In the genomic region with DNA sequence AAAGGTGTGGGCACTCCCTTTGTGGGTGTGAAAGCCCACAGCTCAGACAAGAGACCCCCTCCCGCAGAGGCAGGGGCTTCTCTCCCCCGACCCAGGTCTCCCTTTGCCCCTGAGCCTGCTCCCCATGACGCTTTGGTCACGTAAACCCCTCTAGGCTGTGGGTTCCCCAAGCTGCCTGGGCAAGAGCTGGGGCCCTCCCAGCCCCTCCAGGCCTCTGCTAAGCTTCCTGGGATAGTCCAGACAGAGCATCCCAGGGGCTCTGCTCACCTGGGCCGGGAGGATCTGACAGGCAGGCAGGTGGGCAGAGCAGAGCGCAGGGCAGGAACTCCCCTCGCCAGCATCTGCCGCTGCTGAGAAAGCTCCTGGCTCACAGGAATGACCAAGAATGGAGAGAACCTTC, we compare ENCODE assay signal across 31 cellular contexts.
"Had no signal": no experiment of that assay in that cellular context is flagged by ENCODE, and none has a peak within 500 bp of the region (broad histone marks: within the 10 kb centered on the region; RNA-seq: fewer than 3 reads in every experiment).

No MANE protein-coding gene starts in this region.

- H3K36me3 Mint-ChIP-seq: activated CD4-positive, alpha-beta memory T cell treated with anti-CD3 and anti-CD28 coated beads for 36 hours; activated CD8-positive, alpha-beta memory T cell treated with anti-CD3 and anti-CD28 coated beads, Interleukin-2, amount 10 ng/mL, durations not matched to agents 7 days and 5 days; activated naive CD4-positive, alpha-beta T cell treated with anti-CD3 and anti-CD28 coated beads, Interleukin-2, amount 50 U/mL, for 24 hours; activated naive CD8-positive, alpha-beta T cell treated with anti-CD3 and anti-CD28 coated beads for 36 hours had no signal

- H3K4me3 ChIP-seq: adrenal gland, body of pancreas, gastrocnemius medialis, heart left ventricle had no signal

- H3K9me3 ChIP-seq: adrenal gland, body of pancreas, gastrocnemius medialis, heart left ventricle had no signal

- H3K27me3 ChIP-seq: adrenal gland, body of pancreas, heart left ventricle had no signal

- H3K9me3 Mint-ChIP-seq: activated CD4-positive, alpha-beta memory T cell treated with anti-CD3 and anti-CD28 coated beads for 36 hours; activated CD4-positive, alpha-beta T cell treated with anti-CD3 and anti-CD28 coated beads, Interleukin-2, amount 10 ng/mL, durations not matched to agents 24 days and 14 days; activated naive CD4-positive, alpha-beta T cell treated with anti-CD3 and anti-CD28 coated beads for 36 hours; activated naive CD4-positive, alpha-beta T cell treated with anti-CD3 and anti-CD28 coated beads, Interleukin-2, amount 50 U/mL, for 24 hours; activated naive CD8-positive, alpha-beta T cell treated with anti-CD3 and anti-CD28 coated beads for 36 hours; activated naive CD8-positive, alpha-beta T cell treated with anti-CD3 and anti-CD28 coated beads, Interleukin-2, amount 50 U/mL, for 24 hours; activated T-helper 1 cell treated with anti-CD3 and anti-CD28 coated beads, Interleukin-12 subunit alpha, Interleukin-12 subunit beta, Interleukin-2, Interleukin-4 antibody, amounts not matched to agents 30 ng/mL and 10 ng/mL and 1 ng/mL, durations not matched to agents 14 hours and 24 hours and 36 hours; activated T-helper 2 cell treated with anti-CD3 and anti-CD28 coated beads, Interferon-gamma antibody, Interleukin-2, Interleukin-4, amounts not matched to agents 10 μg/mL and 5 μg/mL and 100 μg/mL, durations not matched to agents 14 hours and 24 hours and 36 hours had no signal

- ATAC-seq: activated CD4-positive, alpha-beta T cell treated with anti-CD3 and anti-CD28 coated beads for 36 hours; activated CD8-positive, alpha-beta memory T cell treated with anti-CD3 and anti-CD28 coated beads, Interleukin-2, amount 10 ng/mL, durations not matched to agents 7 days and 5 days; activated CD8-positive, alpha-beta T cell treated with anti-CD3 and anti-CD28 coated beads, Interleukin-2, amount 10 ng/mL, durations not matched to agents 7 days and 5 days; activated naive CD8-positive, alpha-beta T cell treated with anti-CD3 and anti-CD28 coated beads, Interleukin-2, amount 50 U/mL, for 24 hours; body of pancreas; esophagus mucosa; gastrocnemius medialis had no signal

- H3K27ac ChIP-seq: adrenal gland, body of pancreas, gastrocnemius medialis, heart left ventricle had no signal

- H3K4me1 ChIP-seq: adrenal gland, body of pancreas, gastrocnemius medialis, heart left ventricle had no signal

- H3K27me3 Mint-ChIP-seq: activated CD4-positive, alpha-beta memory T cell treated with anti-CD3 and anti-CD28 coated beads for 36 hours; activated CD4-positive, alpha-beta T cell treated with anti-CD3 and anti-CD28 coated beads for 36 hours; activated CD4-positive, alpha-beta T cell treated with anti-CD3 and anti-CD28 coated beads, Interleukin-2, amount 10 ng/mL, durations not matched to agents 24 days and 14 days; activated CD8-positive, alpha-beta memory T cell treated with anti-CD3 and anti-CD28 coated beads, Interleukin-2, amount 10 ng/mL, durations not matched to agents 7 days and 5 days; activated naive CD4-positive, alpha-beta T cell treated with anti-CD3 and anti-CD28 coated beads, Interleukin-2, amount 50 U/mL, for 24 hours; activated naive CD8-positive, alpha-beta T cell treated with anti-CD3 and anti-CD28 coated beads for 36 hours; activated naive CD8-positive, alpha-beta T cell treated with anti-CD3 and anti-CD28 coated beads, Interleukin-2, amount 50 U/mL, for 24 hours had no signal

- H3K36me3 ChIP-seq: adrenal gland, gastrocnemius medialis, heart left ventricle had no signal

- DNase-seq: activated CD4-positive, alpha-beta memory T cell treated with anti-CD3 and anti-CD28 coated beads for 36 hours; activated CD4-positive, alpha-beta T cell treated with anti-CD3 and anti-CD28 coated beads for 36 hours; activated CD4-positive, alpha-beta T cell treated with anti-CD3 and anti-CD28 coated beads, Interleukin-2, amount 10 ng/mL, durations not matched to agents 24 days and 14 days; activated CD4-positive, CD25-positive, alpha-beta regulatory T cell; activated CD4-positive, CD25-positive, alpha-beta regulatory T cell treated with anti-CD3 and anti-CD28 coated beads, Interleukin-2, amount 50 U/mL, for 72 hours; activated CD8-positive, alpha-beta memory T cell treated with anti-CD3 and anti-CD28 coated beads, Interleukin-2, amount 10 ng/mL, durations not matched to agents 7 days and 5 days; activated CD8-positive, alpha-beta memory T cell treated with anti-CD3 and anti-CD28 coated beads, Interleukin-2, amount 50 U/mL, for 4 hours; activated CD8-positive, alpha-beta T cell treated with anti-CD3 and anti-CD28 coated beads, Interleukin-2, amount 10 ng/mL, durations not matched to agents 7 days and 5 days; activated effector memory CD4-positive, alpha-beta T cell treated with anti-CD3 and anti-CD28 coated beads, Interleukin-2, amount 50 U/mL, for 16 hours; activated naive CD4-positive, alpha-beta T cell treated with anti-CD3 and anti-CD28 coated beads for 36 hours; activated naive CD8-positive, alpha-beta T cell treated with anti-CD3 and anti-CD28 coated beads for 36 hours; activated naive CD8-positive, alpha-beta T cell treated with anti-CD3 and anti-CD28 coated beads, Interleukin-2, amount 50 U/mL, for 24 hours; activated T-cell treated with anti-CD3 and anti-CD28 coated beads, Interleukin-2, amount 50 U/mL, for 1 hour; activated T-cell treated with anti-CD3 and anti-CD28 coated beads, Interleukin-2, amount 50 U/mL, for 48 hours; adrenal gland; amygdala; aorta; body of pancreas; caudate nucleus; cortex of kidney; effector CD8-positive, alpha-beta T cell; foreskin fibroblast; gastrocnemius medialis; glutamatergic neuron; T-helper 1 cell; T-helper 2 cell had no signal

- H3K27ac Mint-ChIP-seq: activated CD4-positive, alpha-beta memory T cell treated with anti-CD3 and anti-CD28 coated beads for 36 hours; activated CD4-positive, alpha-beta T cell treated with anti-CD3 and anti-CD28 coated beads for 36 hours; activated CD4-positive, alpha-beta T cell treated with anti-CD3 and anti-CD28 coated beads, Interleukin-2, amount 10 ng/mL, durations not matched to agents 24 days and 14 days; activated CD8-positive, alpha-beta memory T cell treated with anti-CD3 and anti-CD28 coated beads, Interleukin-2, amount 10 ng/mL, durations not matched to agents 7 days and 5 days; activated CD8-positive, alpha-beta T cell treated with anti-CD3 and anti-CD28 coated beads, Interleukin-2, amount 10 ng/mL, durations not matched to agents 7 days and 5 days; activated naive CD4-positive, alpha-beta T cell treated with anti-CD3 and anti-CD28 coated beads for 36 hours; activated naive CD4-positive, alpha-beta T cell treated with anti-CD3 and anti-CD28 coated beads, Interleukin-2, amount 50 U/mL, for 24 hours; activated naive CD8-positive, alpha-beta T cell treated with anti-CD3 and anti-CD28 coated beads for 36 hours; activated naive CD8-positive, alpha-beta T cell treated with anti-CD3 and anti-CD28 coated beads, Interleukin-2, amount 50 U/mL, for 24 hours; activated T-helper 1 cell treated with anti-CD3 and anti-CD28 coated beads, Interleukin-12 subunit alpha, Interleukin-12 subunit beta, Interleukin-2, Interleukin-4 antibody, amounts not matched to agents 30 ng/mL and 10 ng/mL and 1 ng/mL, durations not matched to agents 14 hours and 24 hours and 36 hours; activated T-helper 2 cell treated with anti-CD3 and anti-CD28 coated beads, Interferon-gamma antibody, Interleukin-2, Interleukin-4, amounts not matched to agents 10 μg/mL and 5 μg/mL and 100 μg/mL, durations not matched to agents 14 hours and 24 hours and 36 hours had no signal

- H3K4me3 Mint-ChIP-seq: activated CD4-positive, alpha-beta memory T cell treated with anti-CD3 and anti-CD28 coated beads for 36 hours; activated CD4-positive, alpha-beta T cell treated with anti-CD3 and anti-CD28 coated beads for 36 hours; activated CD4-positive, alpha-beta T cell treated with anti-CD3 and anti-CD28 coated beads, Interleukin-2, amount 10 ng/mL, durations not matched to agents 24 days and 14 days; activated CD8-positive, alpha-beta memory T cell treated with anti-CD3 and anti-CD28 coated beads, Interleukin-2, amount 10 ng/mL, durations not matched to agents 7 days and 5 days; activated CD8-positive, alpha-beta T cell treated with anti-CD3 and anti-CD28 coated beads, Interleukin-2, amount 10 ng/mL, durations not matched to agents 7 days and 5 days; activated naive CD4-positive, alpha-beta T cell treated with anti-CD3 and anti-CD28 coated beads for 36 hours; activated naive CD4-positive, alpha-beta T cell treated with anti-CD3 and anti-CD28 coated beads, Interleukin-2, amount 50 U/mL, for 24 hours; activated naive CD8-positive, alpha-beta T cell treated with anti-CD3 and anti-CD28 coated beads for 36 hours; activated naive CD8-positive, alpha-beta T cell treated with anti-CD3 and anti-CD28 coated beads, Interleukin-2, amount 50 U/mL, for 24 hours; activated T-helper 1 cell treated with anti-CD3 and anti-CD28 coated beads, Interleukin-12 subunit alpha, Interleukin-12 subunit beta, Interleukin-2, Interleukin-4 antibody, amounts not matched to agents 30 ng/mL and 10 ng/mL and 1 ng/mL, durations not matched to agents 14 hours and 24 hours and 36 hours had no signal

- H3K4me1 Mint-ChIP-seq: activated CD4-positive, alpha-beta T cell treated with anti-CD3 and anti-CD28 coated beads for 36 hours; activated CD4-positive, alpha-beta T cell treated with anti-CD3 and anti-CD28 coated beads, Interleukin-2, amount 10 ng/mL, durations not matched to agents 24 days and 14 days; activated CD8-positive, alpha-beta memory T cell treated with anti-CD3 and anti-CD28 coated beads, Interleukin-2, amount 10 ng/mL, durations not matched to agents 7 days and 5 days; activated naive CD4-positive, alpha-beta T cell treated with anti-CD3 and anti-CD28 coated beads, Interleukin-2, amount 50 U/mL, for 24 hours; activated naive CD8-positive, alpha-beta T cell treated with anti-CD3 and anti-CD28 coated beads for 36 hours; activated naive CD8-positive, alpha-beta T cell treated with anti-CD3 and anti-CD28 coated beads, Interleukin-2, amount 50 U/mL, for 24 hours had no signal
